ENCODE assay signal across 8 cellular contexts in the genomic region with DNA sequence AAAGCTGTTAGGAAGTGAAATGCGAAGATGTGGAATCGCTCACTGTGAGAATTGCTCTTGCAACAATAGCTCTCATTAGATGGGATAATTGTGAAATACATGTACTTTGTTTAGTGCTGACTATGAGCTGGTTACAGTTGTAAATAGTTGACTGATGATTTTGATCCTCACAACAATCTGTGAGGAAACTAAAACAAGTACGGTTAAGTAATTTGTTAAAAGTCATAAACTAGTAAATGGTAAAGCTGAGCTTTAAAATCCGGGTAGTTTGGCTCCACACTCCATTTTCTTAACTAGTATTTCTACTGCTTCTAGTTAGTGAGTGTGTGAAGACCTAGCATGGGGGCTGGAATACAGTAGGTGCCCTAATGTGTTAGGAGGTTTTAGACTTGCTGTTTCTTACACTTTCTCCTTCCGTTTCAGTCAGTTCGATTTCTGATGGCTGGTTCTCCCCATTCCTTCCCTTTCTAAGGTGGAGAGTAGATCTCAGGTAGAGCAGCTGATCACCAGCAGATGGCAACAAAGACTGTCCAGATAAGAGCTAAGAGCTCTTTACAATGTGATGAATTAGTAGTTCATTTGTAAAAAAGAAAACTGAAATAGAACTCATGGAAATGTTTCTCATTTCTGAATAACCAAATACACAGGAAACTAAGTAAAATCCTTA. TPM values are rescaled to one million over a fixed set of nuclear protein-coding genes. Genes with fewer than 3 reads are reported as not detected.
DNase-seq lines count a peak whose midpoint lies in the region; ATAC-seq and TF ChIP-seq lines count a peak whose summit lies in the region.

No MANE protein-coding gene starts in this region.

- DNase-seq in MCF 10A (ENCODE audit: unreplicated experiment), result peak; percentile 64
- DNase-seq in breast epithelium (ENCODE audit: low spot score in 2 of 2), result no peak
- peak; percentile 62 for DNase-seq in NCI-H526 treated with DMSO at 0.1 percent for 48 hours (lab: John Stamatoyannopoulos, UW)
- DNase-seq in activated naive CD4-positive, alpha-beta T cell treated with anti-CD3 and anti-CD28 coated beads for 36 hours, result peak; percentile 62
- peak; percentile 33 for DNase-seq in iPS-NIHi11 (ENCODE audit: low spot score)
- peak in 4 of 6 experiments; percentile 3 to 35 (median 16) for DNase-seq in stimulated activated naive CD4-positive, alpha-beta T cell (lab: John Stamatoyannopoulos, UW)

- no peaks in the 10 kb centered on the region for H3K4me1 ChIP-seq in breast epithelium

- ATAC-seq in HG02938 (IDR thresholded peaks at IDR 0.05; ENCODE audit: unreplicated experiment), result peak; percentile 23
- no peak for ATAC-seq in GM19395 (IDR thresholded peaks at IDR 0.05; ENCODE audit: unreplicated experiment)

- no peaks in the 10 kb centered on the region for H3K9me3 ChIP-seq in breast epithelium

- H3K4me1 Mint-ChIP-seq in MCF 10A (ENCODE audit: insufficient read depth, unreplicated experiment), result peaks cover 12% of the 10 kb centered on the region
- H3K4me1 Mint-ChIP-seq in activated naive CD4-positive, alpha-beta T cell treated with anti-CD3 and anti-CD28 coated beads for 36 hours (ENCODE audit: low read depth), result peaks cover 37% of the 10 kb centered on the region

- POLR2A ChIA-PET in MCF 10A (lab: Yijun Ruan, JAX), result interaction anchor here (1.2 to 3.6 kb wide), 7 partner anchors 14 to 292 kb away, joined by 4 to 19 read pairs (median 7); a partner anchor contains a TSS

- no peak overlapping the region for H3K4me3 ChIP-seq in breast epithelium

- no TSS peak for BruUV-seq in MCF 10A (replicated peaks; lab: Mats Ljungman, UMichigan)

- intact Hi-C loops in MCF 10A (cut with micrococcal nuclease), result loop anchor here (1.0 kb wide), 6 partner anchors 98 to 300 kb away; no protein-coding TSS in a partner anchor
- intact Hi-C loops in breast epithelium (cut with DNase I; ENCODE audit: low total_unique reads), result no loop called here
- intact Hi-C loops in activated naive CD4-positive, alpha-beta T cell treated with anti-CD3 and anti-CD28 coated beads for 36 hours (cut with micrococcal nuclease), result loop anchor here (1.0 to 10.0 kb wide), 6 partner anchors 66 to 1134 kb away; no protein-coding TSS in a partner anchor

- peaks cover 22% of the 10 kb centered on the region for H3K27me3 Mint-ChIP-seq in MCF 10A (ENCODE audit: insufficient read depth, unreplicated experiment)
- no peaks in the 10 kb centered on the region for H3K27me3 Mint-ChIP-seq in activated naive CD4-positive, alpha-beta T cell treated with anti-CD3 and anti-CD28 coated beads for 36 hours (ENCODE audit: low read depth)

- H3K36me3 ChIP-seq in breast epithelium, result no peaks in the 10 kb centered on the region

- no peak overlapping the region for H3K27ac ChIP-seq in breast epithelium

- H3K9me3 Mint-ChIP-seq in MCF 10A (ENCODE audit: unreplicated experiment), result no peaks in the 10 kb centered on the region
- H3K9me3 Mint-ChIP-seq in activated naive CD4-positive, alpha-beta T cell treated with anti-CD3 and anti-CD28 coated beads for 36 hours, result no peaks in the 10 kb centered on the region

- H3K4me3 Mint-ChIP-seq in MCF 10A (ENCODE audit: unreplicated experiment), result peak overlapping the region; percentile 43
- H3K4me3 Mint-ChIP-seq in activated naive CD4-positive, alpha-beta T cell treated with anti-CD3 and anti-CD28 coated beads for 36 hours, result no peak overlapping the region

- peak; percentile 46 for TF ChIP-seq CTCF in MCF 10A (IDR thresholded peaks at IDR 0.05; ENCODE audit: unreplicated experiment)
- TF ChIP-seq CTCF in breast epithelium (IDR thresholded peaks at IDR 0.05), result peak in 1 of 3 donors; percentile 32

- TF ChIP-seq POLR2A in breast epithelium (IDR thresholded peaks at IDR 0.05), result no peak

- no peaks in the 10 kb centered on the region for H3K36me3 Mint-ChIP-seq in MCF 10A (ENCODE audit: insufficient read depth, unreplicated experiment)
- H3K36me3 Mint-ChIP-seq in activated naive CD4-positive, alpha-beta T cell treated with anti-CD3 and anti-CD28 coated beads for 36 hours (ENCODE audit: low read depth), result no peaks in the 10 kb centered on the region

- CTCF ChIA-PET in MCF 10A (lab: Yijun Ruan, JAX), result interaction anchor here (0.5 to 7.7 kb wide), 108 partner anchors 8 to 1812 kb away, joined by 3 to 292 read pairs (median 6); a partner anchor contains a TSS
- CTCF ChIA-PET in activated naive CD4-positive, alpha-beta T cell treated with anti-CD3 and anti-CD28 coated beads for 36 hours (lab: Charles Lee), result interaction anchor here (0.6 to 8.3 kb wide), 103 partner anchors 10 to 656 kb away, joined by 3 to 181 read pairs (median 5); a partner anchor contains a TSS

- H3K27me3 ChIP-seq in breast epithelium, result peaks cover 0 to 4% of the 10 kb centered on the region in 2 donors

- no peak overlapping the region for H3K27ac Mint-ChIP-seq in MCF 10A (ENCODE audit: low read depth, unreplicated experiment)
- H3K27ac Mint-ChIP-seq in activated naive CD4-positive, alpha-beta T cell treated with anti-CD3 and anti-CD28 coated beads for 36 hours, result no peak overlapping the region

RNA-seq across cellular contexts. Expression of a gene that starts 16.3 kb away (rescaled TPM):
- 20.5 and 22.0 TPM in 2 replicates for total RNA-seq in MCF 10A (2022)
- 10 to 100 TPM in 2 of 3 donors, 1 to 10 TPM in 1; 7.7 to 25.6 (median 21.0) TPM for total RNA-seq in breast epithelium
- 10 to 100 TPM; 12.0 to 12.6 TPM for total RNA-seq in activated naive CD4-positive, alpha-beta T cell treated with anti-CD3 and anti-CD28 coated beads for 36 hours

Comparison
In these comparisons a context has a peak if more than half of its experiments do, and no peak if none do; other contexts are left out.
1. DNase-seq: peak in MCF 10A (single experiment), NCI-H526 treated with DMSO at 0.1 percent for 48 hours (single experiment), activated naive CD4-positive, alpha-beta T cell treated with anti-CD3 and anti-CD28 coated beads for 36 hours (single experiment), iPS-NIHi11 (single experiment) and stimulated activated naive CD4-positive, alpha-beta T cell (4 of 6); none in breast epithelium (0 of 2).